Comparison of ENCODE assay signal across 10 cellular contexts in genomic region chr17:72004476-72005331, GRCh38.
DNase-seq lines count a peak whose midpoint lies in the region; ATAC-seq and TF ChIP-seq lines count a peak whose summit lies in the region.
"Had no signal": no experiment of that assay in that cellular context is flagged by ENCODE, and none has a peak within 500 bp of the region (broad histone marks: within the 10 kb centered on the region; RNA-seq: fewer than 3 reads in every experiment).

No MANE protein-coding gene starts in this region.

- TF ChIP-seq CTCF in brain microvascular endothelial cell (IDR thresholded peaks at IDR 0.05; ENCODE audit: low read depth, low read length, missing control alignments) (no peak), endodermal cell (conservative IDR thresholded peaks at IDR 0.05) (no peak), psoas muscle (IDR thresholded peaks at IDR 0.05) (no peak)

- H3K4me3 ChIP-seq in brain microvascular endothelial cell (ENCODE audit: low read depth, low read length) (no peak overlapping the region), endodermal cell (ENCODE audit: low read length) (no peak overlapping the region), psoas muscle (no peak overlapping the region)
- H3K4me3 ChIP-seq: breast epithelium had no signal

- in situ Hi-C loops in brain microvascular endothelial cell (cut with HindIII; ENCODE audit: low pct_ligation_motif_present, low sequenced_read_pairs): no loop called here

- H3K36me3 Mint-ChIP-seq in endodermal cell (ENCODE audit: low read depth): no peaks in the 10 kb centered on the region

- H3K27ac ChIP-seq in brain microvascular endothelial cell (no peak overlapping the region), endodermal cell (ENCODE audit: low read depth, low read length) (no peak overlapping the region), psoas muscle (no peak overlapping the region)
- H3K27ac ChIP-seq: breast epithelium had no signal

- H3K36me3 ChIP-seq in brain microvascular endothelial cell (replicated peaks) (no peaks in the 10 kb centered on the region), endodermal cell (ENCODE audit: control insufficient read depth, insufficient read depth, low read length) (no peaks in the 10 kb centered on the region), psoas muscle (ENCODE audit: insufficient read depth in 1 of 2, low read depth in 1 of 2) (no peaks in the 10 kb centered on the region)
- H3K36me3 ChIP-seq: BE2C, breast epithelium had no signal

- no peaks in the 10 kb centered on the region for H3K4me1 ChIP-seq in endodermal cell (ENCODE audit: control insufficient read depth, insufficient read depth, low read length)
- no peaks in the 10 kb centered on the region for H3K4me1 ChIP-seq in psoas muscle
- H3K4me1 ChIP-seq: breast epithelium had no signal

- peak; percentile 59 for ATAC-seq in GM19023 (IDR thresholded peaks at IDR 0.05; ENCODE audit: unreplicated experiment)
- ATAC-seq in HG02678 (IDR thresholded peaks at IDR 0.05; ENCODE audit: unreplicated experiment): peak; percentile 69
- ATAC-seq in HG03571 (IDR thresholded peaks at IDR 0.05; ENCODE audit: unreplicated experiment): peak; percentile 60
- ATAC-seq in psoas muscle: no peak

- DNase-seq in AG20443 (ENCODE audit: low spot score) (peak; percentile 27), brain microvascular endothelial cell (no peak), endodermal cell (no peak), psoas muscle (no peak)
- DNase-seq in stimulated activated CD8-positive, alpha-beta memory T cell treated with anti-CD3 and anti-CD28 coated beads, Interleukin-4, amount 100 ng/mL, for 48 hours: no peak
- DNase-seq: BE2C had no signal

- 89 to 93% methylated on average over 11 of the region's 11 CpGs for WGBS in endodermal cell (ENCODE audit: insufficient coverage in 1 of 2, insufficient read length in 1 of 2), 2 experiments
- 72 to 83% (median 77%) methylated on average over 11 of the region's 11 CpGs for WGBS in psoas muscle, 3 donors

- no peaks in the 10 kb centered on the region for H3K4me1 Mint-ChIP-seq in endodermal cell

- H3K27ac Mint-ChIP-seq in endodermal cell: no peak overlapping the region

- intact Hi-C loops in psoas muscle (cut with DNase I): no loop called here

- H3K4me3 Mint-ChIP-seq in endodermal cell: no peak overlapping the region

- H3K27me3 Mint-ChIP-seq in endodermal cell (ENCODE audit: insufficient read depth): peaks cover 15% of the 10 kb centered on the region

- H3K27me3 ChIP-seq in brain microvascular endothelial cell (replicated peaks) (no peaks in the 10 kb centered on the region), endodermal cell (ENCODE audit: control insufficient read depth, insufficient read depth, low read length, poor library complexity, severe bottlenecking) (peaks cover 5% of the 10 kb centered on the region), psoas muscle (ENCODE audit: insufficient read depth in 3 of 3, low read length in 2 of 3) (no peaks in the 10 kb centered on the region)
- H3K27me3 ChIP-seq: BE2C, breast epithelium had no signal

- H3K9me3 ChIP-seq in endodermal cell (ENCODE audit: control insufficient read depth, low read length) (no peaks in the 10 kb centered on the region), psoas muscle (no peaks in the 10 kb centered on the region)
- H3K9me3 ChIP-seq: BE2C, breast epithelium had no signal

- H3K9ac ChIP-seq in endodermal cell (ENCODE audit: extremely low read depth, low read length, poor library complexity, severe bottlenecking): no peak overlapping the region

- no peaks in the 10 kb centered on the region for H3K9me3 Mint-ChIP-seq in endodermal cell

Comparison
In these comparisons a context has a peak if more than half of its experiments do, and no peak if none do; other contexts are left out.
1. ATAC-seq: peak in GM19023 (single experiment), HG02678 (single experiment) and HG03571 (single experiment); none in psoas muscle (0 of 4).